In the genomic region with DNA sequence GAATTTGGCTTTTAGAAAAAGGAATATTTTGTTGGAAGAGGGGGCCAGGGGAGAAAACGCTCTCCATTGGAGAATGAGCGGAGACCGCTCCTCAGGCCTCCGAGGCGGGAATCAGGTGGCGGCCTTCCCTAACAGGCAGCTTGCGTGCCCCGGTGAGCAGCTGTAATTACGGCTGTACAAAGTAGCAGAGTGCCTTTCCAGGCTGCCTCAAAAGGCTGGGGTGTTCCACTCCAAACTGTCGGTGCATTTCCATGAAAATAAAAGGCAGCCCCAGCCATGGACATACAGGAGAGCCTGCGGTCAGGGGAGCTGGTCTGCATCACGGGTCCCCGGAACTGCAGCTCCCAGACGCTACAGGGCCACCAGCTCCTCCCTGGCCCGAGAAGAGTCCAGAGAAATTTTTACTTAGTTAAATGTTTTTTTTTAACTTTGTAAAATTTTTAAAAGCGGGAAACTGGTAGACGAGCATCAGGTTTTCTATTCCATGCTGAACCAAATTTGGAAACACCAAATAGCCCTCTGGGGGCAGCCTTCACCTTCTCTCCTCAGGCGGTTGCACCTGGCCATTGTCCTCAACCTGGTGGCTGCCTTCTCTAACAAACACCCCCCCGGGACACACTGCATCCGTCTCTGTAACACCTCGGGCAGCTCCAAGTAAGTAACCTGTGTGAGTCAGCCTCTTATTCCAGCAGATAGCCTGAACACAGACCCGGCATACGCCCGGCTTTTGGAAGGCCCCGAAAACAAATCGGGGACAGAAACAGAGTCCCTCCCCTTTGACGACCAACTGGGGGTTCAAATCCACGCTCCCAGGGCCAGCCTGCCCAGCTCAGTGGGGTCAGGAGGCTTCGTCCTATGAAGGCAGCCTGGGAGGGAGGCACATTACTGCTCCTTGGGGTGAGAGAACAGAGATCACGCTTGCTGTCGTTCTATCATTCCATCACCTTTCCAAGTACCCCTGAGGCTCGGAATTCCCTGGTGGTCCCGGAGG, we compare ENCODE assay signal across 1 cellular context.
TF ChIP-seq lines count a peak whose summit lies in the region.

No MANE protein-coding gene starts in this region.

TF ChIP-seq in H1, 55 proteins besides CTCF, POLR2A, EP300 and RAD21:
- no peak for TF ChIP-seq SAP30 (IDR thresholded peaks at IDR 0.05; ENCODE audit: insufficient read depth, insufficient replicate concordance, low read length)
- TF ChIP-seq GABPA (IDR thresholded peaks at IDR 0.05; ENCODE audit: borderline replicate concordance, insufficient read depth, low read length) = no peak
- TF ChIP-seq TAF1 (IDR thresholded peaks at IDR 0.05; ENCODE audit: low read depth, low read length) = no peak
- TF ChIP-seq HDAC2 (IDR thresholded peaks at IDR 0.05; ENCODE audit: borderline replicate concordance in 1 of 2, low read depth in 2 of 2, low read length in 2 of 2) = no peak
- no peak for TF ChIP-seq KDM1A (IDR thresholded peaks at IDR 0.05; ENCODE audit: borderline replicate concordance, low read length)
- no peak for TF ChIP-seq CTBP2 (IDR thresholded peaks at IDR 0.05; ENCODE audit: borderline replicate concordance, insufficient read depth, insufficient read length, low read length)
- no peak for TF ChIP-seq SP4 (IDR thresholded peaks at IDR 0.05; ENCODE audit: low read length)
- TF ChIP-seq, protein P1, sequence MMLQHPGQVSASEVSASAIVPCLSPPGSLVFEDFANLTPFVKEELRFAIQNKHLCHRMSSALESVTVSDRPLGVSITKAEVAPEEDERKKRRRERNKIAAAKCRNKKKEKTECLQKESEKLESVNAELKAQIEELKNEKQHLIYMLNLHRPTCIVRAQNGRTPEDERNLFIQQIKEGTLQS (IDR thresholded peaks at IDR 0.05; ENCODE audit: insufficient read depth, low read depth, low read length) = no peak
- TF ChIP-seq BRCA1 (IDR thresholded peaks at IDR 0.05; ENCODE audit: low read depth, low read length) = no peak
- TF ChIP-seq, protein P2, sequence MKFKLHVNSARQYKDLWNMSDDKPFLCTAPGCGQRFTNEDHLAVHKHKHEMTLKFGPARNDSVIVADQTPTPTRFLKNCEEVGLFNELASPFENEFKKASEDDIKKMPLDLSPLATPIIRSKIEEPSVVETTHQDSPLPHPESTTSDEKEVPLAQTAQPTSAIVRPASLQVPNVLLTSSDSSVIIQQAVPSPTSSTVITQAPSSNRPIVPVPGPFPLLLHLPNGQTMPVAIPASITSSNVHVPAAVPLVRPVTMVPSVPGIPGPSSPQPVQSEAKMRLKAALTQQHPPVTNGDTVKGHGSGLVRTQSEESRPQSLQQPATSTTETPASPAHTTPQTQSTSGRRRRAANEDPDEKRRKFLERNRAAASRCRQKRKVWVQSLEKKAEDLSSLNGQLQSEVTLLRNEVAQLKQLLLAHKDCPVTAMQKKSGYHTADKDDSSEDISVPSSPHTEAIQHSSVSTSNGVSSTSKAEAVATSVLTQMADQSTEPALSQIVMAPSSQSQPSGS (IDR thresholded peaks at IDR 0.05; ENCODE audit: low read length) = no peak
- TF ChIP-seq SIRT6 (IDR thresholded peaks at IDR 0.05; ENCODE audit: low read length) = no peak
- no peak for TF ChIP-seq EZH2 (IDR thresholded peaks at IDR 0.05; ENCODE audit: low read depth, low read length, severe bottlenecking)
- TF ChIP-seq NRF1 (IDR thresholded peaks at IDR 0.05; ENCODE audit: low read depth, low read length) = no peak
- TF ChIP-seq JUN (IDR thresholded peaks at IDR 0.05; ENCODE audit: low read depth, low read length) = no peak
- no peak for TF ChIP-seq CBX5 (IDR thresholded peaks at IDR 0.05; ENCODE audit: low read depth, low read length)
